16 cellular contexts compared by ENCODE assay signal in genomic region chr2:145740302-145740701, GRCh38.
A peak's percentile ranks its signal among the peaks of the same experiment; 100 is the strongest.
DNase-seq lines count a peak whose midpoint lies in the region; ATAC-seq and TF ChIP-seq lines count a peak whose summit lies in the region.
"Had no signal": no experiment of that assay in that cellular context is flagged by ENCODE, and none has a peak within 500 bp of the region (broad histone marks: within the 10 kb centered on the region; RNA-seq: fewer than 3 reads in every experiment).

No MANE protein-coding gene starts in this region.

- H2AK5ac ChIP-seq in mesenchymal stem cell (ENCODE audit: low read length, severe bottlenecking) = no peak overlapping the region

- H3K27me3 ChIP-seq in mesenchymal stem cell (ENCODE audit: control insufficient read depth in 1 of 2, insufficient read depth in 1 of 2, low read length in 2 of 2) (no peaks in the 10 kb centered on the region), SJCRH30 (no peaks in the 10 kb centered on the region), heart left ventricle (no peaks in the 10 kb centered on the region)
- H3K27me3 ChIP-seq: neutrophil, sigmoid colon had no signal

- H3K4me3 ChIP-seq in mesenchymal stem cell (ENCODE audit: insufficient read depth in 1 of 2, low read depth in 1 of 2, low read length in 2 of 2) (no peak overlapping the region), SJCRH30 (no peak overlapping the region), heart left ventricle (no peak overlapping the region)
- H3K4me3 ChIP-seq: sigmoid colon had no signal

- H2BK15ac ChIP-seq in mesenchymal stem cell (ENCODE audit: low read depth, poor library complexity, severe bottlenecking) = no peak overlapping the region

- H2AFZ ChIP-seq in mesenchymal stem cell (ENCODE audit: low read depth, low read length) = no peak overlapping the region

- no peak overlapping the region for H4K8ac ChIP-seq in mesenchymal stem cell (ENCODE audit: low read length)

- TF ChIP-seq POLR2A in heart left ventricle (IDR thresholded peaks at IDR 0.05) = no peak

- no peak overlapping the region for H3K9ac ChIP-seq in mesenchymal stem cell (ENCODE audit: low read length)

- intact Hi-C loops in heart left ventricle (cut with DNase I) = no loop called here

- H3K36me3 Mint-ChIP-seq in activated T-cell treated with anti-CD3 and anti-CD28 coated beads, Interleukin-2, amount 50 U/mL, for 4 hours (ENCODE audit: insufficient read depth) = no peaks in the 10 kb centered on the region
- H3K36me3 Mint-ChIP-seq: memory B cell had no signal

- ATAC-seq in activated T-cell treated with anti-CD3 and anti-CD28 coated beads, Interleukin-2, amount 50 U/mL, for 4 hours = peak; percentile 57 to 64
- ATAC-seq in HG03469 (IDR thresholded peaks at IDR 0.05; ENCODE audit: unreplicated experiment) = no peak
- no peak for ATAC-seq in heart left ventricle

- H3K27ac ChIP-seq in mesenchymal stem cell (ENCODE audit: low read length, poor library complexity, severe bottlenecking) = no peak overlapping the region
- no peak overlapping the region for H3K27ac ChIP-seq in SJCRH30
- no peak overlapping the region for H3K27ac ChIP-seq in heart left ventricle
- H3K27ac ChIP-seq: neutrophil, sigmoid colon had no signal

- H3K4me1 Mint-ChIP-seq in activated T-cell treated with anti-CD3 and anti-CD28 coated beads, Interleukin-2, amount 50 U/mL, for 4 hours (ENCODE audit: low read depth) = peaks cover 10% of the 10 kb centered on the region

- TF ChIP-seq CTCF in heart left ventricle (IDR thresholded peaks at IDR 0.05) = no peak

- H3K4me1 ChIP-seq in mesenchymal stem cell (ENCODE audit: control insufficient read depth, insufficient read depth, low read depth, low read length) (no peaks in the 10 kb centered on the region), SJCRH30 (no peaks in the 10 kb centered on the region), heart left ventricle (peaks cover 0 to 30% (median 0%) of the 10 kb centered on the region in 12 donors)
- H3K4me1 ChIP-seq: sigmoid colon had no signal

- no peak overlapping the region for H3K4me3 Mint-ChIP-seq in activated T-cell treated with anti-CD3 and anti-CD28 coated beads, Interleukin-2, amount 50 U/mL, for 4 hours
- H3K4me3 Mint-ChIP-seq: activated T-helper 1 cell treated with anti-CD3 and anti-CD28 coated beads, Interleukin-12 subunit alpha, Interleukin-12 subunit beta, Interleukin-2, Interleukin-4 antibody, amounts not matched to agents 30 ng/mL and 10 ng/mL and 1 ng/mL, durations not matched to agents 14 hours and 24 hours and 36 hours; memory B cell had no signal

- no peak for DNase-seq in activated T-cell treated with anti-CD3 and anti-CD28 coated beads, Interleukin-2, amount 50 U/mL, for 4 hours
- DNase-seq in activated T-cell treated with anti-CD3 and anti-CD28 coated beads, Interleukin-2, amount 50 U/mL, for 1 hour = no peak
- peak; percentile 15 to 35 for DNase-seq in Kasumi-1 (lab: John Stamatoyannopoulos, UW)
- DNase-seq in amniotic epithelial cell (ENCODE audit: low read depth) = peak; percentile 40
- peak; percentile 39 for DNase-seq in mesenchymal stem cell
- DNase-seq in SJCRH30 = no peak
- no peak for DNase-seq in heart left ventricle
- DNase-seq: effector CD4-positive, alpha-beta T cell; foreskin melanocyte; NCI-H1417; sigmoid colon; stimulated activated naive CD4-positive, alpha-beta T cell had no signal

- H3K18ac ChIP-seq in mesenchymal stem cell (ENCODE audit: low read depth in 1 of 2, low read length in 2 of 2) = no peak overlapping the region

- no peak overlapping the region for H2BK5ac ChIP-seq in mesenchymal stem cell (ENCODE audit: low read depth, low read length, poor library complexity, severe bottlenecking)

- H3K4ac ChIP-seq in mesenchymal stem cell (ENCODE audit: low read depth in 1 of 2, low read length in 2 of 2) = no peak overlapping the region

- no peak overlapping the region for H2BK120ac ChIP-seq in mesenchymal stem cell (ENCODE audit: low read depth, low read length)

- H3K36me3 ChIP-seq in mesenchymal stem cell (ENCODE audit: control insufficient read depth in 1 of 2, insufficient read depth in 2 of 2, low read depth in 1 of 2, low read length in 2 of 2) = no peaks in the 10 kb centered on the region
- no peaks in the 10 kb centered on the region for H3K36me3 ChIP-seq in SJCRH30
- no peaks in the 10 kb centered on the region for H3K36me3 ChIP-seq in heart left ventricle
- H3K36me3 ChIP-seq: neutrophil, sigmoid colon had no signal

- no peak overlapping the region for H3K23ac ChIP-seq in mesenchymal stem cell (ENCODE audit: low read length in 2 of 2)

- H3K9me3 Mint-ChIP-seq in activated T-cell treated with anti-CD3 and anti-CD28 coated beads, Interleukin-2, amount 50 U/mL, for 4 hours = peaks cover 8% of the 10 kb centered on the region
- H3K9me3 Mint-ChIP-seq: activated T-helper 1 cell treated with anti-CD3 and anti-CD28 coated beads, Interleukin-12 subunit alpha, Interleukin-12 subunit beta, Interleukin-2, Interleukin-4 antibody, amounts not matched to agents 30 ng/mL and 10 ng/mL and 1 ng/mL, durations not matched to agents 14 hours and 24 hours and 36 hours; memory B cell had no signal

- no peaks in the 10 kb centered on the region for H3K79me1 ChIP-seq in mesenchymal stem cell (replicated peaks; ENCODE audit: low read length, poor library complexity, severe bottlenecking)

- no peak overlapping the region for H4K91ac ChIP-seq in mesenchymal stem cell (ENCODE audit: low read length)

- H3K4me2 ChIP-seq in mesenchymal stem cell (ENCODE audit: low read length, poor library complexity, severe bottlenecking) = no peak overlapping the region

- no peaks in the 10 kb centered on the region for H3K27me3 Mint-ChIP-seq in activated T-cell treated with anti-CD3 and anti-CD28 coated beads, Interleukin-2, amount 50 U/mL, for 4 hours (ENCODE audit: low read depth)
- H3K27me3 Mint-ChIP-seq: memory B cell had no signal

- 50% methylated on average over 1 of the region's 3 CpGs for WGBS in mesenchymal stem cell
- WGBS in heart left ventricle, 4 donors = 71 to 85% (median 80%) methylated on average over 3 of the region's 3 CpGs

- no peak overlapping the region for H3K14ac ChIP-seq in mesenchymal stem cell (ENCODE audit: low read length in 2 of 2)

- no peaks in the 10 kb centered on the region for H3K9me3 ChIP-seq in mesenchymal stem cell (ENCODE audit: control insufficient read depth, low read length)
- no peaks in the 10 kb centered on the region for H3K9me3 ChIP-seq in SJCRH30 (replicated peaks)
- H3K9me3 ChIP-seq in heart left ventricle = no peaks in the 10 kb centered on the region
- H3K9me3 ChIP-seq: neutrophil, sigmoid colon had no signal

- no peak overlapping the region for H2BK12ac ChIP-seq in mesenchymal stem cell (ENCODE audit: low read length in 2 of 2)

Comparison
In these comparisons a context has a peak if more than half of its experiments do, and no peak if none do; other contexts are left out.
1. ATAC-seq: peak in activated T-cell treated with anti-CD3 and anti-CD28 coated beads, Interleukin-2, amount 50 U/mL, for 4 hours (2 of 2); none in HG03469 (single experiment) and heart left ventricle (0 of 4).
2. DNase-seq: peak in Kasumi-1 (2 of 2), amniotic epithelial cell (single experiment) and mesenchymal stem cell (single experiment); none in activated T-cell treated with anti-CD3 and anti-CD28 coated beads, Interleukin-2, amount 50 U/mL, for 4 hours (single experiment), activated T-cell treated with anti-CD3 and anti-CD28 coated beads, Interleukin-2, amount 50 U/mL, for 1 hour (single experiment), SJCRH30 (0 of 2) and heart left ventricle (0 of 5).